31 cellular contexts compared by ENCODE assay signal in the genomic region with DNA sequence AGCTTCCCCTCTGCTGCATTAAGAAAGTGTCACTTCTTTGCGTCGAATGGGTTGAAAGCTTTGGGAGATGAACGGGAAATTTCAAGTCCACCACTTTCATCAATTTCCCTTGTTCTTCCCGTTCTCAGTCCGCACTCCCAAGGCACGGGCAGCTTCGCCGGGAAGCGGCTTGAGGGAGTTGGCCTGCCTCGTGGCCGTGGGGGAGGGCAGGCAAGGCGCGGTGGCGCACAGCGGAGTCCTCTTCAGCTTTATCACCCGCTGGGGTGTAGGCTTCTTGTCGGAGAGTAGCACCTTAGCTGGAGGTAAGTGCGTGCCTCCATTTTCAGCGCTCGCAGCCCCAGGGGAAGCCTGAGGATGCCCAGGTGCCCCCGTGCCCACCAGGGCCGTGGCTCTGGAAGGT.
"Had no signal": no experiment of that assay in that cellular context is flagged by ENCODE, and none has a peak within 500 bp of the region (broad histone marks: within the 10 kb centered on the region; RNA-seq: fewer than 3 reads in every experiment).

No MANE protein-coding gene starts in this region.

- DNase-seq: natural killer cell; occipital lobe; ovary; posterior cingulate gyrus; psoas muscle; right cardiac atrium; spleen; stimulated activated CD4-positive, alpha-beta T cell treated with anti-CD3 and anti-CD28 coated beads, Interleukin-12 subunit alpha, Interleukin-12 subunit beta, amount 100 ng/mL, for 4 hours; stimulated activated CD4-positive, alpha-beta T cell treated with anti-CD3 and anti-CD28 coated beads, Interleukin-1b, Interleukin-23, amount 100 ng/mL, for 48 hours; stimulated activated CD4-positive, alpha-beta T cell treated with anti-CD3 and anti-CD28 coated beads, Interleukin-4, amount 100 ng/mL, for 1 hour; stimulated activated CD4-positive, alpha-beta T cell treated with anti-CD3 and anti-CD28 coated beads, Interleukin-4, amount 100 ng/mL, for 4 hours; stimulated activated CD8-positive, alpha-beta memory T cell treated with anti-CD3 and anti-CD28 coated beads, Interleukin-4, amount 100 ng/mL, for 48 hours; stimulated activated naive CD4-positive, alpha-beta T cell; stimulated activated naive CD8-positive, alpha-beta T cell treated with anti-CD3 and anti-CD28 coated beads, Interleukin-15, amount 100 ng/mL, for 72 hours; stimulated activated naive CD8-positive, alpha-beta T cell treated with anti-CD3 and anti-CD28 coated beads, Interleukin-15, Interleukin-2, amounts not matched to agents 100 U/mL and 50 U/mL, for 24 hours; substantia nigra; testis; tibial artery; transverse colon; upper lobe of right lung; uterus had no signal

- H3K27me3 ChIP-seq: neural progenitor cell, ovary, spleen, suprapubic skin, testis, tibial artery, transverse colon, upper lobe of right lung, uterus had no signal

- H3K4me1 ChIP-seq: neural progenitor cell, parathyroid adenoma, spleen, suprapubic skin, testis, tibial artery, transverse colon, upper lobe of right lung, uterus had no signal

- H3K79me2 ChIP-seq: parathyroid adenoma had no signal

- H2AFZ ChIP-seq: neural progenitor cell, parathyroid adenoma had no signal

- H3K36me3 ChIP-seq: neural progenitor cell, ovary, uterus had no signal

- H3K27ac Mint-ChIP-seq: natural killer cell; nephron; neural progenitor cell; progenitor cell of endocrine pancreas; stimulated activated memory B cell treated with anti-CD40 and anti-IgM and Interleukin-4, amounts not matched to agents 10 μg/mL and 1 μg/mL and 100 μg/mL, for 72 hours; type B pancreatic cell had no signal

- H3K4me3 Mint-ChIP-seq: natural killer cell; nephron; neural progenitor cell; stimulated activated memory B cell treated with anti-CD40 and anti-IgM and Interleukin-4, amounts not matched to agents 10 μg/mL and 1 μg/mL and 100 μg/mL, for 72 hours; stimulated activated naive CD8-positive, alpha-beta T cell treated with anti-CD3 and anti-CD28 coated beads, Interleukin-15, amount 100 ng/mL, for 72 hours; type B pancreatic cell had no signal

- H3K27ac ChIP-seq: neural progenitor cell, ovary, parathyroid adenoma, psoas muscle, skin epidermis, spleen, suprapubic skin, testis, tibial artery, transverse colon, upper lobe of right lung, uterus had no signal

- H3K4me1 Mint-ChIP-seq: natural killer cell; stimulated activated memory B cell treated with anti-CD40 and anti-IgM and Interleukin-4, amounts not matched to agents 10 μg/mL and 1 μg/mL and 100 μg/mL, for 72 hours had no signal

- H3K27me3 Mint-ChIP-seq: progenitor cell of endocrine pancreas; stimulated activated memory B cell treated with anti-CD40 and anti-IgM and Interleukin-4, amounts not matched to agents 10 μg/mL and 1 μg/mL and 100 μg/mL, for 72 hours; stimulated activated naive CD8-positive, alpha-beta T cell treated with anti-CD3 and anti-CD28 coated beads, Interleukin-15, amount 100 ng/mL, for 72 hours; type B pancreatic cell had no signal

- ATAC-seq: natural killer cell; psoas muscle; right cardiac atrium; sciatic nerve; stimulated activated memory B cell treated with anti-CD40 and anti-IgM and Interleukin-4, amounts not matched to agents 10 μg/mL and 1 μg/mL and 100 μg/mL, for 72 hours; stimulated activated naive CD8-positive, alpha-beta T cell treated with anti-CD3 and anti-CD28 coated beads, Interleukin-15, amount 100 ng/mL, for 72 hours; stimulated activated naive CD8-positive, alpha-beta T cell treated with anti-CD3 and anti-CD28 coated beads, Interleukin-15, Interleukin-2, amounts not matched to agents 100 U/mL and 50 U/mL, for 24 hours; upper lobe of right lung had no signal

- H3K9ac ChIP-seq: neural progenitor cell, parathyroid adenoma had no signal

- H3K4me2 ChIP-seq: neural progenitor cell, smooth muscle cell had no signal

- H3K4me3 ChIP-seq: neural progenitor cell, ovary, psoas muscle, skin epidermis, smooth muscle cell, spleen, suprapubic skin, testis, tibial artery, transverse colon, upper lobe of right lung, uterus had no signal

- H3K9me3 Mint-ChIP-seq: natural killer cell; nephron; neural progenitor cell; stimulated activated memory B cell treated with anti-CD40 and anti-IgM and Interleukin-4, amounts not matched to agents 10 μg/mL and 1 μg/mL and 100 μg/mL, for 72 hours; stimulated activated naive CD8-positive, alpha-beta T cell treated with anti-CD3 and anti-CD28 coated beads, Interleukin-15, amount 100 ng/mL, for 72 hours had no signal

- H3K9me3 ChIP-seq: ovary, psoas muscle, spleen, suprapubic skin, testis, tibial artery, transverse colon, upper lobe of right lung, uterus had no signal
